In the genomic region with DNA sequence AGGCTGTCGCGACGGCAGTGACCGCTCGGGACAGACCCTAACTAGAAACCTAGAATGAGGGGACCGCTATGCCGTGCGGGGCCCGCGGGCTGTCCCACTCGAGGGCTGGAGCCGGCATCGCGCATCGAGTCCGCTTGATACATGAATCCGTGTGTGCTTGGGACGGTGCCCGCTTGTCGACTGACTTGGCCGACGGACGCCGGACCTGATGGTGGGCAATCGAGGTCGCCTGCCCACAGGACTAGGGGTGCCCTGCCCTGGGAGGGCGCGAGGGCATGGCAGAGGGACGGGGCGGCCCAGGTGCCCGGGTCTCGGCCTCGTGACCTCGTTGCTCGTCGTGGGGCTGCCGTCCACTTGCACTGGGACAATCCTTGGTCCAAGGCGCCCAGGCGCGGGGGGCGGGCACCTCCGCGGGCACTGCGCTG, we compare ENCODE assay signal across 1 cellular context.
TF ChIP-seq lines count a peak whose summit lies in the region.

No MANE protein-coding gene starts in this region.

TF ChIP-seq in GM23338, 12 proteins besides CTCF, POLR2A, EP300 and RAD21 (continued from another document):
- TF ChIP-seq, protein P1, sequence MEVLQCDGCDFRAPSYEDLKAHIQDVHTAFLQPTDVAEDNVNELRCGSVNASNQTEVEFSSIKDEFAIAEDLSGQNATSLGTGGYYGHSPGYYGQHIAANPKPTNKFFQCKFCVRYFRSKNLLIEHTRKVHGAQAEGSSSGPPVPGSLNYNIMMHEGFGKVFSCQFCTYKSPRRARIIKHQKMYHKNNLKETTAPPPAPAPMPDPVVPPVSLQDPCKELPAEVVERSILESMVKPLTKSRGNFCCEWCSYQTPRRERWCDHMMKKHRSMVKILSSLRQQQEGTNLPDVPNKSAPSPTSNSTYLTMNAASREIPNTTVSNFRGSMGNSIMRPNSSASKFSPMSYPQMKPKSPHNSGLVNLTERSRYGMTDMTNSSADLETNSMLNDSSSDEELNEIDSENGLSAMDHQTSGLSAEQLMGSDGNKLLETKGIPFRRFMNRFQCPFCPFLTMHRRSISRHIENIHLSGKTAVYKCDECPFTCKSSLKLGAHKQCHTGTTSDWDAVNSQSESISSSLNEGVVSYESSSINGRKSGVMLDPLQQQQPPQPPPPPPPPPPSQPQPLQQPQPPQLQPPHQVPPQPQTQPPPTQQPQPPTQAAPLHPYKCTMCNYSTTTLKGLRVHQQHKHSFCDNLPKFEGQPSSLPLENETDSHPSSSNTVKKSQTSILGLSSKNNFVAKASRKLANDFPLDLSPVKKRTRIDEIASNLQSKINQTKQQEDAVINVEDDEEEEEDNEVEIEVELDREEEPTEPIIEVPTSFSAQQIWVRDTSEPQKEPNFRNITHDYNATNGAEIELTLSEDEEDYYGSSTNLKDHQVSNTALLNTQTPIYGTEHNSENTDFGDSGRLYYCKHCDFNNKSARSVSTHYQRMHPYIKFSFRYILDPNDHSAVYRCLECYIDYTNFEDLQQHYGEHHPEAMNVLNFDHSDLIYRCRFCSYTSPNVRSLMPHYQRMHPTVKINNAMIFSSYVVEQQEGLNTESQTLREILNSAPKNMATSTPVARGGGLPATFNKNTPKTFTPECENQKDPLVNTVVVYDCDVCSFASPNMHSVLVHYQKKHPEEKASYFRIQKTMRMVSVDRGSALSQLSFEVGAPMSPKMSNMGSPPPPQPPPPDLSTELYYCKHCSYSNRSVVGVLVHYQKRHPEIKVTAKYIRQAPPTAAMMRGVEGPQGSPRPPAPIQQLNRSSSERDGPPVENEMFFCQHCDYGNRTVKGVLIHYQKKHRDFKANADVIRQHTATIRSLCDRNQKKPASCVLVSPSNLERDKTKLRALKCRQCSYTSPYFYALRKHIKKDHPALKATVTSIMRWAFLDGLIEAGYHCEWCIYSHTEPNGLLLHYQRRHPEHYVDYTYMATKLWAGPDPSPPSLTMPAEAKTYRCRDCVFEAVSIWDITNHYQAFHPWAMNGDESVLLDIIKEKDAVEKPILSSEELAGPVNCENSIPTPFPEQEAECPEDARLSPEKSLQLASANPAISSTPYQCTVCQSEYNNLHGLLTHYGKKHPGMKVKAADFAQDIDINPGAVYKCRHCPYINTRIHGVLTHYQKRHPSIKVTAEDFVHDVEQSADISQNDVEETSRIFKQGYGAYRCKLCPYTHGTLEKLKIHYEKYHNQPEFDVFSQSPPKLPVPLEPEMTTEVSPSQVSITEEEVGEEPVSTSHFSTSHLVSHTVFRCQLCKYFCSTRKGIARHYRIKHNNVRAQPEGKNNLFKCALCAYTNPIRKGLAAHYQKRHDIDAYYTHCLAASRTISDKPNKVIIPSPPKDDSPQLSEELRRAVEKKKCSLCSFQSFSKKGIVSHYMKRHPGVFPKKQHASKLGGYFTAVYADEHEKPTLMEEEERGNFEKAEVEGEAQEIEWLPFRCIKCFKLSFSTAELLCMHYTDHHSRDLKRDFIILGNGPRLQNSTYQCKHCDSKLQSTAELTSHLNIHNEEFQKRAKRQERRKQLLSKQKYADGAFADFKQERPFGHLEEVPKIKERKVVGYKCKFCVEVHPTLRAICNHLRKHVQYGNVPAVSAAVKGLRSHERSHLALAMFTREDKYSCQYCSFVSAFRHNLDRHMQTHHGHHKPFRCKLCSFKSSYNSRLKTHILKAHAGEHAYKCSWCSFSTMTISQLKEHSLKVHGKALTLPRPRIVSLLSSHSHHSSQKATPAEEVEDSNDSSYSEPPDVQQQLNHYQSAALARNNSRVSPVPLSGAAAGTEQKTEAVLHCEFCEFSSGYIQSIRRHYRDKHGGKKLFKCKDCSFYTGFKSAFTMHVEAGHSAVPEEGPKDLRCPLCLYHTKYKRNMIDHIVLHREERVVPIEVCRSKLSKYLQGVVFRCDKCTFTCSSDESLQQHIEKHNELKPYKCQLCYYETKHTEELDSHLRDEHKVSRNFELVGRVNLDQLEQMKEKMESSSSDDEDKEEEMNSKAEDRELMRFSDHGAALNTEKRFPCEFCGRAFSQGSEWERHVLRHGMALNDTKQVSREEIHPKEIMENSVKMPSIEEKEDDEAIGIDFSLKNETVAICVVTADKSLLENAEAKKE (CRISPR knock-in tag; IDR thresholded peaks at IDR 0.05): no peak
